In the genomic region with DNA sequence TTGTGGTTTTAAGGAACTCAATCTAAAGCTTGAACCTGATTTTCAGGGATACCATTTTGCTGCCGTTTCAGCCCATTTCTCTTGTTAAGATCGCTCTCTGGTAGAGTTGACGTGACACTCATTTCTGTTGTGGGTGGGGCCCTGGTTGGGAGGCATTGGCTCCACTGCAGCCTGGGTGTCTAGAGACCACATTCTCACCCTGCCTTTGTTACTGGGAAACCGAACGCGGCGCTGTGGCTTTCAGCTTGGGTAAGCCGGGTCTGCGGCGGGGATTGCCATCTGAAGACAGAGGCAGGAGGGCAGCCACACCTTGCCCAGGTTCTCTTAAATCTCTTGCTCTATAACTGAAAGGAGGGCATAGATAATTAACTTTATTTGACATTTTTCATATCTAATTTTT, we compare ENCODE assay signal across 9 cellular contexts. TPM values are rescaled to one million over a fixed set of nuclear protein-coding genes. Genes with fewer than 3 reads are reported as not detected.
DNase-seq lines count a peak whose midpoint lies in the region; ATAC-seq and TF ChIP-seq lines count a peak whose summit lies in the region.
"Had no signal": no experiment of that assay in that cellular context is flagged by ENCODE, and none has a peak within 500 bp of the region (broad histone marks: within the 10 kb centered on the region; RNA-seq: fewer than 3 reads in every experiment).

No MANE protein-coding gene starts in this region.

- H2AFZ ChIP-seq in neuronal stem cell (ENCODE audit: low read length): no peak overlapping the region

- no peak overlapping the region for H3K14ac ChIP-seq in neuronal stem cell (ENCODE audit: low read length)

- no peak overlapping the region for H3K4ac ChIP-seq in neuronal stem cell (ENCODE audit: low read length)

- H3K4me1 ChIP-seq in neuronal stem cell (ENCODE audit: control insufficient read depth in 2 of 2, insufficient read depth in 1 of 2, low read depth in 1 of 2, low read length in 2 of 2): no peaks in the 10 kb centered on the region

- no CpG with 5 or more reads among the region's 10 CpGs for WGBS in neuronal stem cell (ENCODE audit: extremely low coverage in 2 of 2, insufficient read length in 2 of 2, insufficient replicate concordance in 1 of 2), 2 donors

- H3K27me3 Mint-ChIP-seq in activated CD8-positive, alpha-beta memory T cell treated with anti-CD3 and anti-CD28 coated beads, Interleukin-2, amount 10 ng/mL, durations not matched to agents 7 days and 5 days: peaks cover 77% of the 10 kb centered on the region
- peaks cover 23% of the 10 kb centered on the region for H3K27me3 Mint-ChIP-seq in stimulated activated memory B cell treated with anti-CD40 and anti-IgM and Interleukin-4, amounts not matched to agents 10 μg/mL and 1 μg/mL and 100 μg/mL, for 72 hours

- H2AK5ac ChIP-seq in neuronal stem cell (ENCODE audit: low read depth, low read length): no peak overlapping the region

- DNase-seq in activated CD8-positive, alpha-beta memory T cell treated with anti-CD3 and anti-CD28 coated beads, Interleukin-2, amount 10 ng/mL, durations not matched to agents 7 days and 5 days: peak; percentile 85
- DNase-seq in activated CD8-positive, alpha-beta memory T cell treated with anti-CD3 and anti-CD28 coated beads, Interleukin-2, amount 50 U/mL, for 48 hours: no peak
- DNase-seq in activated effector memory CD4-positive, alpha-beta T cell treated with Interleukin-2 at 50 U/mL for 16 hours: peak; percentile 9
- DNase-seq in HEK293T (ENCODE audit: extremely low spot score) (no peak), left cardiac atrium (no peak), neuronal stem cell (ENCODE audit: low spot score) (no peak)

- no peak overlapping the region for H3K4me3 ChIP-seq in neuronal stem cell (ENCODE audit: low read length in 2 of 2)

- peaks cover 35% of the 10 kb centered on the region for H3K4me1 Mint-ChIP-seq in activated CD8-positive, alpha-beta memory T cell treated with anti-CD3 and anti-CD28 coated beads, Interleukin-2, amount 10 ng/mL, durations not matched to agents 7 days and 5 days
- peaks cover 69% of the 10 kb centered on the region for H3K4me1 Mint-ChIP-seq in stimulated activated memory B cell treated with anti-CD40 and anti-IgM and Interleukin-4, amounts not matched to agents 10 μg/mL and 1 μg/mL and 100 μg/mL, for 72 hours

- no peak overlapping the region for H3K27ac ChIP-seq in neuronal stem cell (replicated peaks; ENCODE audit: low read length)

- no peak overlapping the region for H4K91ac ChIP-seq in neuronal stem cell (ENCODE audit: low read depth, low read length, poor library complexity)

- no peak overlapping the region for H2BK12ac ChIP-seq in neuronal stem cell (ENCODE audit: low read length)

- no peak overlapping the region for H3K23ac ChIP-seq in neuronal stem cell (ENCODE audit: low read depth, low read length, poor library complexity)

- no peaks in the 10 kb centered on the region for H3K9me3 ChIP-seq in neuronal stem cell (replicated peaks in 1 of 2; ENCODE audit: control insufficient read depth in 2 of 2, insufficient read depth in 1 of 2, low read depth in 1 of 2, low read length in 2 of 2)

- H3K36me3 ChIP-seq in neuronal stem cell (replicated peaks in 1 of 2; ENCODE audit: control insufficient read depth in 2 of 2, insufficient read depth in 2 of 2, low read length in 2 of 2): no peaks in the 10 kb centered on the region

- peaks cover 2% of the 10 kb centered on the region for H3K9me3 Mint-ChIP-seq in activated CD8-positive, alpha-beta memory T cell treated with anti-CD3 and anti-CD28 coated beads, Interleukin-2, amount 10 ng/mL, durations not matched to agents 7 days and 5 days (ENCODE audit: low read depth)
- no peaks in the 10 kb centered on the region for H3K9me3 Mint-ChIP-seq in stimulated activated memory B cell treated with anti-CD40 and anti-IgM and Interleukin-4, amounts not matched to agents 10 μg/mL and 1 μg/mL and 100 μg/mL, for 72 hours

- peak overlapping the region; percentile 73 for H3K27ac Mint-ChIP-seq in activated CD8-positive, alpha-beta memory T cell treated with anti-CD3 and anti-CD28 coated beads, Interleukin-2, amount 10 ng/mL, durations not matched to agents 7 days and 5 days
- H3K27ac Mint-ChIP-seq in stimulated activated memory B cell treated with anti-CD40 and anti-IgM and Interleukin-4, amounts not matched to agents 10 μg/mL and 1 μg/mL and 100 μg/mL, for 72 hours: peak overlapping the region; percentile 72

- peak; percentile 90 for ATAC-seq in activated CD8-positive, alpha-beta memory T cell treated with anti-CD3 and anti-CD28 coated beads, Interleukin-2, amount 10 ng/mL, durations not matched to agents 7 days and 5 days
- ATAC-seq in HG03039 (IDR thresholded peaks at IDR 0.05; ENCODE audit: unreplicated experiment): peak; percentile 84
- ATAC-seq in stimulated activated memory B cell treated with anti-CD40 and anti-IgM and Interleukin-4, amounts not matched to agents 10 μg/mL and 1 μg/mL and 100 μg/mL, for 72 hours: peak; percentile 97
- no peak for ATAC-seq in left cardiac atrium

- POLR2A ChIA-PET in HEK293T (lab: Yijun Ruan, JAX): no interaction called here

- no peak overlapping the region for H2BK15ac ChIP-seq in neuronal stem cell (ENCODE audit: low read length)

- CTCF ChIA-PET in activated CD8-positive, alpha-beta memory T cell treated with anti-CD3 and anti-CD28 coated beads, Interleukin-2, amount 10 ng/mL, durations not matched to agents 7 days and 5 days (lab: Charles Lee): no interaction called here
- CTCF ChIA-PET in HEK293T (lab: Yijun Ruan, JAX): no interaction called here

- intact Hi-C loops in left cardiac atrium (cut with DNase I): no loop called here

- H3K18ac ChIP-seq in neuronal stem cell (ENCODE audit: low read length): no peak overlapping the region

- H2BK120ac ChIP-seq in neuronal stem cell (ENCODE audit: low read depth, low read length): no peak overlapping the region

- H3K9ac ChIP-seq in neuronal stem cell (ENCODE audit: low read depth, low read length, poor library complexity): no peak overlapping the region

- no peaks in the 10 kb centered on the region for H3K79me1 ChIP-seq in neuronal stem cell (ENCODE audit: low read depth, low read length)

- no peak overlapping the region for H4K8ac ChIP-seq in neuronal stem cell (ENCODE audit: low read depth, low read length)

- H3K4me2 ChIP-seq in neuronal stem cell (ENCODE audit: insufficient read depth, low read length, poor library complexity, severe bottlenecking): no peak overlapping the region

- H3K27me3 ChIP-seq in neuronal stem cell (ENCODE audit: control insufficient read depth in 3 of 3, insufficient read depth in 3 of 3, low read depth in 1 of 3, low read length in 3 of 3): peaks cover 0 to 4% (median 0%) of the 10 kb centered on the region in 3 experiments

- no peak overlapping the region for H2BK5ac ChIP-seq in neuronal stem cell (ENCODE audit: low read length)

- peak overlapping the region; percentile 2 for H3K4me3 Mint-ChIP-seq in activated CD8-positive, alpha-beta memory T cell treated with anti-CD3 and anti-CD28 coated beads, Interleukin-2, amount 10 ng/mL, durations not matched to agents 7 days and 5 days
- H3K4me3 Mint-ChIP-seq in stimulated activated memory B cell treated with anti-CD40 and anti-IgM and Interleukin-4, amounts not matched to agents 10 μg/mL and 1 μg/mL and 100 μg/mL, for 72 hours: peak overlapping the region; percentile 61

- peaks cover 3% of the 10 kb centered on the region for H3K36me3 Mint-ChIP-seq in activated CD8-positive, alpha-beta memory T cell treated with anti-CD3 and anti-CD28 coated beads, Interleukin-2, amount 10 ng/mL, durations not matched to agents 7 days and 5 days
- H3K36me3 Mint-ChIP-seq in stimulated activated memory B cell treated with anti-CD40 and anti-IgM and Interleukin-4, amounts not matched to agents 10 μg/mL and 1 μg/mL and 100 μg/mL, for 72 hours: no peaks in the 10 kb centered on the region

TF ChIP-seq in HEK293T, 16 proteins besides CTCF, POLR2A, EP300 and RAD21:
- TF ChIP-seq BHLHE40 (IDR thresholded peaks at IDR 0.05; ENCODE audit: borderline replicate concordance) (no peak), CTBP1 (IDR thresholded peaks at IDR 0.05; ENCODE audit: borderline replicate concordance) (no peak), ZNF384 (IDR thresholded peaks at IDR 0.05) (no peak), TARDBP (IDR thresholded peaks at IDR 0.05) (no peak), ELF4 (IDR thresholded peaks at IDR 0.05) (no peak), LEF1 (IDR thresholded peaks at IDR 0.05; ENCODE audit: borderline replicate concordance) (no peak), ARNT (IDR thresholded peaks at IDR 0.05) (no peak), FOXM1 (IDR thresholded peaks at IDR 0.05; ENCODE audit: borderline replicate concordance) (no peak), SUZ12 (IDR thresholded peaks at IDR 0.05) (no peak), FOXA1 (IDR thresholded peaks at IDR 0.05) (no peak), NFRKB (IDR thresholded peaks at IDR 0.05) (no peak), L3MBTL2 (conservative IDR thresholded peaks at IDR 0.05) (no peak)
- TF ChIP-seq, protein P1, sequence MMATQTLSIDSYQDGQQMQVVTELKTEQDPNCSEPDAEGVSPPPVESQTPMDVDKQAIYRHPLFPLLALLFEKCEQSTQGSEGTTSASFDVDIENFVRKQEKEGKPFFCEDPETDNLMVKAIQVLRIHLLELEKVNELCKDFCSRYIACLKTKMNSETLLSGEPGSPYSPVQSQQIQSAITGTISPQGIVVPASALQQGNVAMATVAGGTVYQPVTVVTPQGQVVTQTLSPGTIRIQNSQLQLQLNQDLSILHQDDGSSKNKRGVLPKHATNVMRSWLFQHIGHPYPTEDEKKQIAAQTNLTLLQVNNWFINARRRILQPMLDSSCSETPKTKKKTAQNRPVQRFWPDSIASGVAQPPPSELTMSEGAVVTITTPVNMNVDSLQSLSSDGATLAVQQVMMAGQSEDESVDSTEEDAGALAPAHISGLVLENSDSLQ (IDR thresholded peaks at IDR 0.05): no peak

RNA-seq across cellular contexts. Expression of gene EHF, which starts 3.2 kb away (rescaled TPM):
- under 1 TPM; 0.07 to 0.44 TPM for total RNA-seq in activated CD8-positive, alpha-beta memory T cell treated with anti-CD3 and anti-CD28 coated beads, Interleukin-2, amount 10 ng/mL, durations not matched to agents 7 days and 5 days
- under 1 TPM; 0.65 to 0.82 TPM for total RNA-seq in left cardiac atrium
- polyA plus RNA-seq in neuronal stem cell (2013, experiment 1 of 2): 0.07 TPM
- 0.01 TPM for polyA plus RNA-seq in neuronal stem cell (2013, experiment 2 of 2)
- total RNA-seq: skeletal muscle tissue had no signal

Comparison
In these comparisons a context has a peak if more than half of its experiments do, and no peak if none do; other contexts are left out.
1. DNase-seq: peak in activated CD8-positive, alpha-beta memory T cell treated with anti-CD3 and anti-CD28 coated beads, Interleukin-2, amount 10 ng/mL, durations not matched to agents 7 days and 5 days (single experiment) and activated effector memory CD4-positive, alpha-beta T cell treated with Interleukin-2 at 50 U/mL for 16 hours (single experiment); none in activated CD8-positive, alpha-beta memory T cell treated with anti-CD3 and anti-CD28 coated beads, Interleukin-2, amount 50 U/mL, for 48 hours (single experiment), HEK293T (single experiment), left cardiac atrium (single experiment) and neuronal stem cell (single experiment).
2. ATAC-seq: peak in activated CD8-positive, alpha-beta memory T cell treated with anti-CD3 and anti-CD28 coated beads, Interleukin-2, amount 10 ng/mL, durations not matched to agents 7 days and 5 days (single experiment), HG03039 (single experiment) and stimulated activated memory B cell treated with anti-CD40 and anti-IgM and Interleukin-4, amounts not matched to agents 10 μg/mL and 1 μg/mL and 100 μg/mL, for 72 hours (single experiment); none in left cardiac atrium (0 of 2).